ENCODE assay signal across 8 cellular contexts in the genomic region with DNA sequence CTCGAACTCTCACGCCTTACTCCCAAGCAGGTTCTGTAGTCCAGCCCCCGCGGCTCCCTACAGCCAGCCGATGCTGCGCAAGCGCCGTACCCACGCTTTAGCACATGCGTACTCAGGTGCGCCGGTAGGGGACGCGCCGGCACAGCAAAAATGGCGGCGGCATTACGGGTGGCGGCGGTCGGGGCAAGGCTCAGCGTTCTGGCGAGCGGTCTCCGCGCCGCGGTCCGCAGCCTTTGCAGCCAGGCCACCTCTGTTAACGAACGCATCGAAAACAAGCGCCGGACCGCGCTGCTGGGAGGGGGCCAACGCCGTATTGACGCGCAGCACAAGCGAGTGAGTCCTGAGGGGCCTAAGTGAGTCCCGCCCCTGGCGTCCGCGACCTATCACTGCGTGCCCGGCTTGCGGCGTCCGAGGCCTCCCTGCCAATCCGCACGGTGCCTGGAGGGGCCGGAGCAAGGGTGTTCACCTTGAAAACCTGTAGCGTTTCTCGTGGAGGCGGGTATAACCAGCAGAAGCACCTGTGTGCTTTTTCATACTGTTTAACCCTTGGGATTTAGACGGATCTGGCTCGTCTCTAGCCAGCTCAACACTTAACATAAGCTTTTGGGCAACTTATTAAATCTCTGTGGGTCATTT. TPM values are rescaled to one million over a fixed set of nuclear protein-coding genes. Genes with fewer than 3 reads are reported as not detected.
DNase-seq lines count a peak whose midpoint lies in the region; ATAC-seq and TF ChIP-seq lines count a peak whose summit lies in the region.

A gene (plus strand): TSS at position 115 of the 636 bp plus-strand sequence. CDS start 36 bp downstream, at position 151.

- peak within 1 kb of the TSS; percentile 90 for H2AFZ ChIP-seq in trophoblast cell (ENCODE audit: insufficient read depth, low read length, poor library complexity)

- H3K4me3 ChIP-seq in cardiac muscle cell (peak within 1 kb of the TSS; percentile 49), trophoblast cell (ENCODE audit: low read depth, low read length) (peak within 1 kb of the TSS; percentile 91), transverse colon (peak within 1 kb of the TSS; percentile 41 to 66 (median 56))

- peaks cover 7% of the 10 kb centered on the region for H3K79me1 ChIP-seq in trophoblast cell (ENCODE audit: low read length)

- peak within 1 kb of the TSS; percentile 88 for H3K4me3 Mint-ChIP-seq in activated naive CD8-positive, alpha-beta T cell treated with anti-CD3 and anti-CD28 coated beads, Interleukin-2, amount 50 U/mL, for 24 hours

- peak within 1 kb of the TSS; percentile 65 for H3K14ac ChIP-seq in trophoblast cell (ENCODE audit: low read length)

- TF ChIP-seq CTCF in GM12874 (IDR thresholded peaks at IDR 0.05; ENCODE audit: insufficient read depth, low read depth, low read length) (peak; percentile 77), cardiac muscle cell (IDR thresholded peaks at IDR 0.05; ENCODE audit: low read depth, low read length) (peak; percentile 76), transverse colon (IDR thresholded peaks at IDR 0.05) (peak; percentile 80 to 100 (median 90))

- H3K4me1 ChIP-seq in cardiac muscle cell (ENCODE audit: low read depth) (peaks cover 5% of the 10 kb centered on the region), trophoblast cell (ENCODE audit: control insufficient read depth in 1 of 2, insufficient read depth in 2 of 2, low read length in 2 of 2) (peaks cover 10 to 14% of the 10 kb centered on the region in 2 experiments), transverse colon (peaks cover 7 to 20% (median 13%) of the 10 kb centered on the region in 4 donors)

- peak within 1 kb of the TSS; percentile 87 for H3K9ac ChIP-seq in trophoblast cell (ENCODE audit: low read length)

- peak within 1 kb of the TSS; percentile 94 for H4K8ac ChIP-seq in trophoblast cell (ENCODE audit: low read depth, low read length)

- in situ Hi-C loops in transverse colon (cut with MboI; ENCODE audit: low pct_ligation_motif_present in 1 of 4, low pct_unique_long_range_greater_than_20kb in 1 of 4, low sequenced_read_pairs in 3 of 4), result loop anchor here (10.0 to 25.0 kb wide), 2 partner anchors 163 to 166 kb away; no protein-coding TSS in a partner anchor

- intact Hi-C loops in transverse colon (cut with DNase I; ENCODE audit: low total_unique reads), result loop anchor here (2.0 to 10.0 kb wide), 2 partner anchors 56 to 180 kb away; a partner anchor contains a TSS

- no CpG with 5 or more reads among the region's 58 CpGs for WGBS in trophoblast cell (ENCODE audit: extremely low coverage, insufficient coverage, insufficient read length)
- 0% methylated on average over 15 to 56 of the region's 58 CpGs for WGBS in transverse colon (ENCODE audit: low coverage in 1 of 2), 2 donors

- H3K79me2 ChIP-seq in trophoblast cell (ENCODE audit: control insufficient read depth, insufficient read depth, low read length, poor library complexity), result peaks cover 2% of the 10 kb centered on the region

- H3K4ac ChIP-seq in trophoblast cell (ENCODE audit: low read depth, low read length), result peak within 1 kb of the TSS; percentile 50

- H4K12ac ChIP-seq in trophoblast cell (ENCODE audit: low read depth, low read length), result peak within 1 kb of the TSS; percentile 65

- H2BK5ac ChIP-seq in trophoblast cell (ENCODE audit: low read depth, low read length, poor library complexity), result peak within 1 kb of the TSS; percentile 77

- H3K18ac ChIP-seq in trophoblast cell (ENCODE audit: low read length), result peak within 1 kb of the TSS; percentile 82

- H4K91ac ChIP-seq in trophoblast cell (ENCODE audit: low read depth, low read length), result peak within 1 kb of the TSS; percentile 78

- ATAC-seq in HG02763 (IDR thresholded peaks at IDR 0.05; ENCODE audit: unreplicated experiment), result peak; percentile 98
- peak; percentile 100 for ATAC-seq in activated naive CD8-positive, alpha-beta T cell treated with anti-CD3 and anti-CD28 coated beads, Interleukin-2, amount 50 U/mL, for 24 hours

- no peaks in the 10 kb centered on the region for H3K36me3 ChIP-seq in cardiac muscle cell
- H3K36me3 ChIP-seq in trophoblast cell (ENCODE audit: control insufficient read depth in 1 of 2, insufficient read depth in 2 of 2, low read length in 2 of 2), result no peaks in the 10 kb centered on the region
- H3K36me3 ChIP-seq in transverse colon, result no peaks in the 10 kb centered on the region

- peaks cover 21% of the 10 kb centered on the region for H3K4me1 Mint-ChIP-seq in activated naive CD8-positive, alpha-beta T cell treated with anti-CD3 and anti-CD28 coated beads, Interleukin-2, amount 50 U/mL, for 24 hours

- no peak within 1 kb of the TSS for H2BK12ac ChIP-seq in trophoblast cell (ENCODE audit: low read length)

- no peaks in the 10 kb centered on the region for H3K27me3 ChIP-seq in cardiac muscle cell
- H3K27me3 ChIP-seq in trophoblast cell (ENCODE audit: insufficient read depth, low read length), result no peaks in the 10 kb centered on the region
- H3K27me3 ChIP-seq in transverse colon, result no peaks in the 10 kb centered on the region

- no peak within 1 kb of the TSS for H3K23ac ChIP-seq in trophoblast cell (ENCODE audit: low read length)

- H3K9me3 ChIP-seq in cardiac muscle cell (ENCODE audit: low read depth), result no peaks in the 10 kb centered on the region
- peaks cover 2% of the 10 kb centered on the region for H3K9me3 ChIP-seq in trophoblast cell (ENCODE audit: insufficient read depth, low read depth, low read length)
- no peaks in the 10 kb centered on the region for H3K9me3 ChIP-seq in transverse colon

- no peaks in the 10 kb centered on the region for H3K27me3 Mint-ChIP-seq in activated naive CD8-positive, alpha-beta T cell treated with anti-CD3 and anti-CD28 coated beads, Interleukin-2, amount 50 U/mL, for 24 hours

- peak within 1 kb of the TSS; percentile 92 for H3K27ac Mint-ChIP-seq in activated naive CD8-positive, alpha-beta T cell treated with anti-CD3 and anti-CD28 coated beads, Interleukin-2, amount 50 U/mL, for 24 hours

- H3K4me2 ChIP-seq in trophoblast cell (ENCODE audit: low read length), result peak within 1 kb of the TSS; percentile 56

- no peak for TF ChIP-seq EP300 in transverse colon (IDR thresholded peaks at IDR 0.05; ENCODE audit: low read depth)

- H3K27ac ChIP-seq in cardiac muscle cell (peak within 1 kb of the TSS; percentile 97), trophoblast cell (ENCODE audit: low read depth, low read length) (peak within 1 kb of the TSS; percentile 95), transverse colon (peak within 1 kb of the TSS; percentile 87 to 95 (median 92))

- peak within 1 kb of the TSS; percentile 9 for H2AK5ac ChIP-seq in trophoblast cell (ENCODE audit: low read length)

- H3K36me3 Mint-ChIP-seq in activated naive CD8-positive, alpha-beta T cell treated with anti-CD3 and anti-CD28 coated beads, Interleukin-2, amount 50 U/mL, for 24 hours (ENCODE audit: low read depth), result no peaks in the 10 kb centered on the region

- peak within 1 kb of the TSS; percentile 73 for H2BK120ac ChIP-seq in trophoblast cell (ENCODE audit: insufficient read depth, low read length, poor library complexity)

- no peaks in the 10 kb centered on the region for H3K9me3 Mint-ChIP-seq in activated naive CD8-positive, alpha-beta T cell treated with anti-CD3 and anti-CD28 coated beads, Interleukin-2, amount 50 U/mL, for 24 hours

- DNase-seq in NCI-H1417 (lab: John Stamatoyannopoulos, UW) (peak; percentile 91 to 98 (median 98)), SW 1271 (lab: John Stamatoyannopoulos, UW) (peak; percentile 79 to 91), cardiac muscle cell (ENCODE audit: low read depth in 1 of 2, low spot score in 1 of 2) (peak; percentile 96 to 97), trophoblast cell (peak; percentile 97 to 98), transverse colon (peak; percentile 96)
- DNase-seq in activated naive CD8-positive, alpha-beta T cell treated with anti-CD3 and anti-CD28 coated beads, Interleukin-2, amount 50 U/mL, for 24 hours, result peak; percentile 91

- TF ChIP-seq POLR2A in transverse colon (IDR thresholded peaks at IDR 0.05), result peak; percentile 73

RNA-seq across cellular contexts. Expression of the gene that starts here (rescaled TPM):
- total RNA-seq in cardiac muscle cell (65.8 and 74.0 TPM in 2 replicates), transverse colon (10 to 100 TPM in 3 of 4 donors, 1 to 10 TPM in 1; 5.2 to 63.1 (median 48.0) TPM)
- polyA plus RNA-seq in cardiac muscle cell, result 57.8 and 77.1 TPM in 2 replicates
- 19.3 and 19.7 TPM in 2 replicates for polyA plus RNA-seq in trophoblast cell (2013)

Comparison
In these comparisons a context has a peak if more than half of its experiments do, and no peak if none do; other contexts are left out.
1. Peak in every context shown above with its lines: DNase-seq, ATAC-seq, H3K4me3 ChIP-seq and H3K27ac ChIP-seq.